Comparison of ENCODE assay signal across 9 cellular contexts in genomic region chrX:12702509-12703091, GRCh38.
DNase-seq lines count a peak whose midpoint lies in the region; ATAC-seq and TF ChIP-seq lines count a peak whose summit lies in the region.
"Had no signal": no experiment of that assay in that cellular context is flagged by ENCODE, and none has a peak within 500 bp of the region (broad histone marks: within the 10 kb centered on the region; RNA-seq: fewer than 3 reads in every experiment).

No MANE protein-coding gene starts in this region.

- H3K36me3 Mint-ChIP-seq in activated CD4-positive, alpha-beta memory T cell treated with anti-CD3 and anti-CD28 coated beads for 36 hours, result no peaks in the 10 kb centered on the region
- no peaks in the 10 kb centered on the region for H3K36me3 Mint-ChIP-seq in activated CD4-positive, alpha-beta memory T cell treated with anti-CD3 and anti-CD28 coated beads, Interleukin-2, amount 10 ng/mL, durations not matched to agents 7 days and 5 days (ENCODE audit: low read depth)
- no peaks in the 10 kb centered on the region for H3K36me3 Mint-ChIP-seq in chondrocyte (ENCODE audit: low read depth)

- intact Hi-C loops in activated CD4-positive, alpha-beta memory T cell treated with anti-CD3 and anti-CD28 coated beads for 36 hours (cut with micrococcal nuclease), result loop anchor here (10.0 kb wide), 1 partner anchor 208 kb away; no protein-coding TSS in a partner anchor
- intact Hi-C loops in prostate gland (cut with DNase I), result no loop called here

- peak; percentile 12 for DNase-seq in activated CD4-positive, alpha-beta memory T cell treated with anti-CD3 and anti-CD28 coated beads for 36 hours
- no peak for DNase-seq in activated CD4-positive, alpha-beta memory T cell treated with anti-CD3 and anti-CD28 coated beads, Interleukin-2, amount 10 ng/mL, durations not matched to agents 7 days and 5 days
- DNase-seq in MM.1S (no peak), chondrocyte (ENCODE audit: low spot score) (no peak), prostate gland (ENCODE audit: low spot score) (no peak), suprapubic skin (ENCODE audit: low spot score in 2 of 2) (no peak), HCEC 1CT (no peak)

- H3F3A ChIP-seq in MM.1S (ENCODE audit: insufficient read depth, low read length), result no peaks in the 10 kb centered on the region

- H3K36me3 ChIP-seq in MM.1S (replicated peaks; ENCODE audit: insufficient read depth, low read length), result no peaks in the 10 kb centered on the region
- no peaks in the 10 kb centered on the region for H3K36me3 ChIP-seq in prostate gland
- no peaks in the 10 kb centered on the region for H3K36me3 ChIP-seq in suprapubic skin

- H2AFZ ChIP-seq in MM.1S (ENCODE audit: low read length), result no peak overlapping the region

- CTCF ChIA-PET in activated CD4-positive, alpha-beta memory T cell treated with anti-CD3 and anti-CD28 coated beads for 36 hours (lab: Charles Lee), result interaction anchor here (1.0 to 2.0 kb wide), 6 partner anchors 47 to 194 kb away, joined by 3 to 9 read pairs (median 4); no protein-coding TSS in a partner anchor
- CTCF ChIA-PET in activated CD4-positive, alpha-beta memory T cell treated with anti-CD3 and anti-CD28 coated beads, Interleukin-2, amount 10 ng/mL, durations not matched to agents 7 days and 5 days (lab: Charles Lee), result interaction anchor here (0.7 to 2.6 kb wide), 5 partner anchors 10 to 198 kb away, joined by 3 to 11 read pairs (median 4); partner anchors contain the start of gene PRPS2

- H3K27ac Mint-ChIP-seq in activated CD4-positive, alpha-beta memory T cell treated with anti-CD3 and anti-CD28 coated beads for 36 hours, result no peak overlapping the region
- H3K27ac Mint-ChIP-seq in activated CD4-positive, alpha-beta memory T cell treated with anti-CD3 and anti-CD28 coated beads, Interleukin-2, amount 10 ng/mL, durations not matched to agents 7 days and 5 days, result no peak overlapping the region
- no peak overlapping the region for H3K27ac Mint-ChIP-seq in chondrocyte (ENCODE audit: unreplicated experiment)

- H3K4me2 ChIP-seq in MM.1S (ENCODE audit: low read depth, low read length), result no peak overlapping the region

- no peaks in the 10 kb centered on the region for H3K79me2 ChIP-seq in MM.1S (ENCODE audit: low read length)

- POLR2A ChIA-PET in activated CD4-positive, alpha-beta memory T cell treated with anti-CD3 and anti-CD28 coated beads for 36 hours (lab: Charles Lee), result no interaction called here
- POLR2A ChIA-PET in activated CD4-positive, alpha-beta memory T cell treated with anti-CD3 and anti-CD28 coated beads, Interleukin-2, amount 10 ng/mL, durations not matched to agents 7 days and 5 days (lab: Charles Lee), result no interaction called here

- 51% methylated on average over 3 of the region's 3 CpGs for WGBS in prostate gland
- 62% methylated on average over 3 of the region's 3 CpGs for WGBS in suprapubic skin

- no peaks in the 10 kb centered on the region for H3K9me3 Mint-ChIP-seq in activated CD4-positive, alpha-beta memory T cell treated with anti-CD3 and anti-CD28 coated beads for 36 hours
- H3K9me3 Mint-ChIP-seq in activated CD4-positive, alpha-beta memory T cell treated with anti-CD3 and anti-CD28 coated beads, Interleukin-2, amount 10 ng/mL, durations not matched to agents 7 days and 5 days, result no peaks in the 10 kb centered on the region
- H3K9me3 Mint-ChIP-seq in chondrocyte (ENCODE audit: low read depth), result peaks cover 3% of the 10 kb centered on the region

- H4K20me1 ChIP-seq in MM.1S (ENCODE audit: insufficient read depth, low read length), result no peaks in the 10 kb centered on the region

- H3K27ac ChIP-seq in MM.1S (ENCODE audit: low read length) (no peak overlapping the region), prostate gland (no peak overlapping the region), suprapubic skin (no peak overlapping the region)

- TF ChIP-seq CTCF in MM.1S (IDR thresholded peaks at IDR 0.05; ENCODE audit: low read length) (peak; percentile 46), chondrocyte (IDR thresholded peaks at IDR 0.05) (peak; percentile 39), prostate gland (IDR thresholded peaks at IDR 0.05) (peak in 3 of 4 experiments; percentile 25 to 46 (median 32)), suprapubic skin (IDR thresholded peaks at IDR 0.05) (peak in 1 of 2 donors; percentile 11)

- no peaks in the 10 kb centered on the region for H3K9me3 ChIP-seq in MM.1S (replicated peaks; ENCODE audit: insufficient read depth, low read length)
- H3K9me3 ChIP-seq in prostate gland, result no peaks in the 10 kb centered on the region
- H3K9me3 ChIP-seq in suprapubic skin, result no peaks in the 10 kb centered on the region

- H3K27me3 Mint-ChIP-seq in activated CD4-positive, alpha-beta memory T cell treated with anti-CD3 and anti-CD28 coated beads for 36 hours, result peaks cover 6% of the 10 kb centered on the region
- peaks cover 9% of the 10 kb centered on the region for H3K27me3 Mint-ChIP-seq in activated CD4-positive, alpha-beta memory T cell treated with anti-CD3 and anti-CD28 coated beads, Interleukin-2, amount 10 ng/mL, durations not matched to agents 7 days and 5 days
- peaks cover 4% of the 10 kb centered on the region for H3K27me3 Mint-ChIP-seq in chondrocyte (ENCODE audit: low read depth)

- H3K9me2 ChIP-seq in MM.1S (replicated peaks; ENCODE audit: insufficient read depth, low read length), result no peaks in the 10 kb centered on the region

- H3K27me3 ChIP-seq in MM.1S (replicated peaks; ENCODE audit: insufficient read depth, low read length) (no peaks in the 10 kb centered on the region), prostate gland (replicated peaks; ENCODE audit: insufficient read depth) (no peaks in the 10 kb centered on the region), suprapubic skin (no peaks in the 10 kb centered on the region)

- no peak for TF ChIP-seq EP300 in suprapubic skin (IDR thresholded peaks at IDR 0.05)

- no peak for ATAC-seq in HG02642 (IDR thresholded peaks at IDR 0.05; ENCODE audit: poor library complexity, unreplicated experiment)

- TF ChIP-seq POLR2A in prostate gland (IDR thresholded peaks at IDR 0.05) (no peak), suprapubic skin (IDR thresholded peaks at IDR 0.05) (no peak)

- no peak overlapping the region for H3K9ac ChIP-seq in MM.1S (ENCODE audit: low read length)

- no peak overlapping the region for H3K4me3 Mint-ChIP-seq in activated CD4-positive, alpha-beta memory T cell treated with anti-CD3 and anti-CD28 coated beads for 36 hours
- H3K4me3 Mint-ChIP-seq in activated CD4-positive, alpha-beta memory T cell treated with anti-CD3 and anti-CD28 coated beads, Interleukin-2, amount 10 ng/mL, durations not matched to agents 7 days and 5 days, result no peak overlapping the region
- H3K4me3 Mint-ChIP-seq in chondrocyte (ENCODE audit: unreplicated experiment), result no peak overlapping the region

- H3K4me3 ChIP-seq in MM.1S (ENCODE audit: low read length) (no peak overlapping the region), prostate gland (no peak overlapping the region), suprapubic skin (no peak overlapping the region)
- H3K4me3 ChIP-seq: lung had no signal

- H3K4me1 Mint-ChIP-seq in activated CD4-positive, alpha-beta memory T cell treated with anti-CD3 and anti-CD28 coated beads for 36 hours (ENCODE audit: low read depth), result no peaks in the 10 kb centered on the region
- no peaks in the 10 kb centered on the region for H3K4me1 Mint-ChIP-seq in activated CD4-positive, alpha-beta memory T cell treated with anti-CD3 and anti-CD28 coated beads, Interleukin-2, amount 10 ng/mL, durations not matched to agents 7 days and 5 days
- peaks cover 2% of the 10 kb centered on the region for H3K4me1 Mint-ChIP-seq in chondrocyte (ENCODE audit: low read depth)

- no peaks in the 10 kb centered on the region for H3K4me1 ChIP-seq in MM.1S (ENCODE audit: low read length)
- no peaks in the 10 kb centered on the region for H3K4me1 ChIP-seq in prostate gland (replicated peaks)
- no peaks in the 10 kb centered on the region for H3K4me1 ChIP-seq in suprapubic skin
